In the genomic region with DNA sequence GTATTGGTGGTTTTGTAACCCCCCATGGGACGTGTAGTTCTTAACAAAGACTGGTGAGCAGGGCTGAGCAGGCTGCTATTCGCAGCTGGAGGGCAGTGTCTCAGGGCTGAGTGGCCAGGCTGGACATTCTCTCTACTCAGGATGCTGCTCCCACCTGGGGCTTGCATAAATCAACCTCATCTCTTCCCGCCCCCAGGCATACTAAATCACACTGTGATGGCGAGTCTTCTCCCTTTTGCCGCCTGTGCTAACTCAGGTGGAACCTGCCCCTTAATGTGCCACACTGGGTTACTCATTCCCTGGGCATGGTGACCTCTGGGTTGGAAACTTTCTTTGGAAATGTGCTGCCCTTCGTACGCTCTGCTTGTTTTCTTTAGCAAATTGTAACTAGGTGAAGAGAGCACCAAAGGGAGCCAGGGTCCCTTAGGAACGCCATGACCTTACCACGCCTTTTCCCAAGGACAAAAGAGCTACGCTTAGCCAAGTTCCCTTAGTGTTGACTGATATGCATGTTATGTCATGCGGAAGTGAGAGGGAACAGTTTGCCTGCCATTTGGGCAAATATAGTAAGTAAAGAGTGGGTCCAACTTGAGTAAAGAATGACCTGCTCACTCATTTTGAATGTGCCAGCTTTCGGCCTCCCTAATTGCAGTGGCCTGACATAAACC, we compare ENCODE assay signal across 1 cellular context.
TF ChIP-seq lines count a peak whose summit lies in the region.

No MANE protein-coding gene starts in this region.

TF ChIP-seq in HepG2, 621 proteins besides CTCF, POLR2A, EP300 and RAD21 (continued from another document and continues in another):
- TF ChIP-seq, protein P1, sequence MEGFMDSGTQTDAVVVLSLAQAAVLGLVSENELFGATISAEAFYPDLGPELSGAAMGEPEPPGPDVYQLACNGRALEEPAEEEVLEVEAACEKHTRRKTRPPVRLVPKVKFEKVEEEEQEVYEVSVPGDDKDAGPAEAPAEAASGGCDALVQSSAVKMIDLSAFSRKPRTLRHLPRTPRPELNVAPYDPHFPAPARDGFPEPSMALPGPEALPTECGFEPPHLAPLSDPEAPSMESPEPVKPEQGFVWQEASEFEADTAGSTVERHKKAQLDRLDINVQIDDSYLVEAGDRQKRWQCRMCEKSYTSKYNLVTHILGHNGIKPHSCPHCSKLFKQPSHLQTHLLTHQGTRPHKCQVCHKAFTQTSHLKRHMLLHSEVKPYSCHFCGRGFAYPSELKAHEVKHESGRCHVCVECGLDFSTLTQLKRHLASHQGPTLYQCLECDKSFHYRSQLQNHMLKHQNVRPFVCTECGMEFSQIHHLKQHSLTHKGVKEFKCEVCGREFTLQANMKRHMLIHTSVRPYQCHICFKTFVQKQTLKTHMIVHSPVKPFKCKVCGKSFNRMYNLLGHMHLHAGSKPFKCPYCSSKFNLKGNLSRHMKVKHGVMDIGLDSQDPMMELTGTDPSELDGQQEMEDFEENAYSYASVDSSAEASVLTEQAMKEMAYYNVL (CRISPR knock-in tag; IDR thresholded peaks at IDR 0.05; ENCODE audit: borderline replicate concordance): no peak
- no peak for TF ChIP-seq KDM6A (CRISPR knock-in tag; IDR thresholded peaks at IDR 0.05; ENCODE audit: low read depth)
- TF ChIP-seq MXD4 (CRISPR knock-in tag; IDR thresholded peaks at IDR 0.05): no peak
- TF ChIP-seq ZNF501 (CRISPR knock-in tag; IDR thresholded peaks at IDR 0.05): peak; percentile 51; the same call in 1 of the 2 replicates
- TF ChIP-seq, protein P2, sequence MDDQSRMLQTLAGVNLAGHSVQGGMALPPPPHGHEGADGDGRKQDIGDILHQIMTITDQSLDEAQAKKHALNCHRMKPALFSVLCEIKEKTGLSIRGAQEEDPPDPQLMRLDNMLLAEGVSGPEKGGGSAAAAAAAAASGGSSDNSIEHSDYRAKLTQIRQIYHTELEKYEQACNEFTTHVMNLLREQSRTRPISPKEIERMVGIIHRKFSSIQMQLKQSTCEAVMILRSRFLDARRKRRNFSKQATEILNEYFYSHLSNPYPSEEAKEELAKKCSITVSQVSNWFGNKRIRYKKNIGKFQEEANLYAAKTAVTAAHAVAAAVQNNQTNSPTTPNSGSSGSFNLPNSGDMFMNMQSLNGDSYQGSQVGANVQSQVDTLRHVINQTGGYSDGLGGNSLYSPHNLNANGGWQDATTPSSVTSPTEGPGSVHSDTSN (CRISPR knock-in tag; IDR thresholded peaks at IDR 0.05; ENCODE audit: borderline replicate concordance): no peak
- TF ChIP-seq ZNF557 (CRISPR knock-in tag; IDR thresholded peaks at IDR 0.05): no peak
- no peak for TF ChIP-seq ZNF367 (CRISPR knock-in tag; IDR thresholded peaks at IDR 0.05; ENCODE audit: borderline replicate concordance)
- TF ChIP-seq ZNF138 (CRISPR knock-in tag; IDR thresholded peaks at IDR 0.05; ENCODE audit: low read depth): no peak
- no peak for TF ChIP-seq ZNF792 (CRISPR knock-in tag; IDR thresholded peaks at IDR 0.05)
- no peak for TF ChIP-seq ZSCAN25 (CRISPR knock-in tag; IDR thresholded peaks at IDR 0.05)
- no peak for TF ChIP-seq ZNF709 (CRISPR knock-in tag; IDR thresholded peaks at IDR 0.05)
- TF ChIP-seq ZNF143 (CRISPR knock-in tag; IDR thresholded peaks at IDR 0.05): no peak
- TF ChIP-seq EED (CRISPR knock-in tag; IDR thresholded peaks at IDR 0.05): no peak
- TF ChIP-seq, protein P3, sequence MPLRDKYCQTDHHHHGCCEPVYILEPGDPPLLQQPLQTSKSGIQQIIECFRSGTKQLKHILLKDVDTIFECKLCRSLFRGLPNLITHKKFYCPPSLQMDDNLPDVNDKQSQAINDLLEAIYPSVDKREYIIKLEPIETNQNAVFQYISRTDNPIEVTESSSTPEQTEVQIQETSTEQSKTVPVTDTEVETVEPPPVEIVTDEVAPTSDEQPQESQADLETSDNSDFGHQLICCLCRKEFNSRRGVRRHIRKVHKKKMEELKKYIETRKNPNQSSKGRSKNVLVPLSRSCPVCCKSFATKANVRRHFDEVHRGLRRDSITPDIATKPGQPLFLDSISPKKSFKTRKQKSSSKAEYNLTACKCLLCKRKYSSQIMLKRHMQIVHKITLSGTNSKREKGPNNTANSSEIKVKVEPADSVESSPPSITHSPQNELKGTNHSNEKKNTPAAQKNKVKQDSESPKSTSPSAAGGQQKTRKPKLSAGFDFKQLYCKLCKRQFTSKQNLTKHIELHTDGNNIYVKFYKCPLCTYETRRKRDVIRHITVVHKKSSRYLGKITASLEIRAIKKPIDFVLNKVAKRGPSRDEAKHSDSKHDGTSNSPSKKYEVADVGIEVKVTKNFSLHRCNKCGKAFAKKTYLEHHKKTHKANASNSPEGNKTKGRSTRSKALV (CRISPR knock-in tag; IDR thresholded peaks at IDR 0.05): no peak
- TF ChIP-seq ARID4A (CRISPR knock-in tag; IDR thresholded peaks at IDR 0.05; ENCODE audit: borderline replicate concordance): peak; percentile 37; the same call in 1 of the 2 replicates
- TF ChIP-seq MYNN (CRISPR knock-in tag; IDR thresholded peaks at IDR 0.05; ENCODE audit: low read depth): no peak
- TF ChIP-seq, protein P4, sequence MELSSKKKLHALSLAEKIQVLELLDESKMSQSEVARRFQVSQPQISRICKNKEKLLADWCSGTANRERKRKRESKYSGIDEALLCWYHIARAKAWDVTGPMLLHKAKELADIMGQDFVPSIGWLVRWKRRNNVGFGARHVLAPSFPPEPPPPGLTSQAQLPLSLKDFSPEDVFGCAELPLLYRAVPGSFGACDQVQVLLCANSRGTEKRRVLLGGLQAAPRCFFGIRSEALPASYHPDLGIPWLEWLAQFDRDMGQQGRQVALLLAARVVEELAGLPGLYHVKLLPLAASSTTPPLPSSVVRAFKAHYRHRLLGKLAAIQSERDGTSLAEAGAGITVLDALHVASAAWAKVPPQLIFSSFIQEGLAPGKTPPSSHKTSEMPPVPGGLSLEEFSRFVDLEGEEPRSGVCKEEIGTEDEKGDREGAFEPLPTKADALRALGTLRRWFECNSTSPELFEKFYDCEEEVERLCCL (CRISPR knock-in tag; IDR thresholded peaks at IDR 0.05; ENCODE audit: borderline replicate concordance): no peak
- TF ChIP-seq, protein P5, sequence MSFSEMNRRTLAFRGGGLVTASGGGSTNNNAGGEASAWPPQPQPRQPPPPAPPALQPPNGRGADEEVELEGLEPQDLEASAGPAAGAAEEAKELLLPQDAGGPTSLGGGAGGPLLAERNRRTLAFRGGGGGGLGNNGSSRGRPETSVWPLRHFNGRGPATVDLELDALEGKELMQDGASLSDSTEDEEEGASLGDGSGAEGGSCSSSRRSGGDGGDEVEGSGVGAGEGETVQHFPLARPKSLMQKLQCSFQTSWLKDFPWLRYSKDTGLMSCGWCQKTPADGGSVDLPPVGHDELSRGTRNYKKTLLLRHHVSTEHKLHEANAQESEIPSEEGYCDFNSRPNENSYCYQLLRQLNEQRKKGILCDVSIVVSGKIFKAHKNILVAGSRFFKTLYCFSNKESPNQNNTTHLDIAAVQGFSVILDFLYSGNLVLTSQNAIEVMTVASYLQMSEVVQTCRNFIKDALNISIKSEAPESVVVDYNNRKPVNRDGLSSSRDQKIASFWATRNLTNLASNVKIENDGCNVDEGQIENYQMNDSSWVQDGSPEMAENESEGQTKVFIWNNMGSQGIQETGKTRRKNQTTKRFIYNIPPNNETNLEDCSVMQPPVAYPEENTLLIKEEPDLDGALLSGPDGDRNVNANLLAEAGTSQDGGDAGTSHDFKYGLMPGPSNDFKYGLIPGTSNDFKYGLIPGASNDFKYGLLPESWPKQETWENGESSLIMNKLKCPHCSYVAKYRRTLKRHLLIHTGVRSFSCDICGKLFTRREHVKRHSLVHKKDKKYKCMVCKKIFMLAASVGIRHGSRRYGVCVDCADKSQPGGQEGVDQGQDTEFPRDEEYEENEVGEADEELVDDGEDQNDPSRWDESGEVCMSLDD (CRISPR knock-in tag; IDR thresholded peaks at IDR 0.05; ENCODE audit: borderline replicate concordance): no peak
- peak; percentile 73 for TF ChIP-seq ARID5B (CRISPR knock-in tag; IDR thresholded peaks at IDR 0.05)
- TF ChIP-seq MEIS1 (CRISPR knock-in tag; IDR thresholded peaks at IDR 0.05; ENCODE audit: borderline replicate concordance): no peak
- TF ChIP-seq, protein P6, sequence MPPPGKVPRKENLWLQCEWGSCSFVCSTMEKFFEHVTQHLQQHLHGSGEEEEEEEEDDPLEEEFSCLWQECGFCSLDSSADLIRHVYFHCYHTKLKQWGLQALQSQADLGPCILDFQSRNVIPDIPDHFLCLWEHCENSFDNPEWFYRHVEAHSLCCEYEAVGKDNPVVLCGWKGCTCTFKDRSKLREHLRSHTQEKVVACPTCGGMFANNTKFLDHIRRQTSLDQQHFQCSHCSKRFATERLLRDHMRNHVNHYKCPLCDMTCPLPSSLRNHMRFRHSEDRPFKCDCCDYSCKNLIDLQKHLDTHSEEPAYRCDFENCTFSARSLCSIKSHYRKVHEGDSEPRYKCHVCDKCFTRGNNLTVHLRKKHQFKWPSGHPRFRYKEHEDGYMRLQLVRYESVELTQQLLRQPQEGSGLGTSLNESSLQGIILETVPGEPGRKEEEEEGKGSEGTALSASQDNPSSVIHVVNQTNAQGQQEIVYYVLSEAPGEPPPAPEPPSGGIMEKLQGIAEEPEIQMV (CRISPR knock-in tag; IDR thresholded peaks at IDR 0.05; ENCODE audit: low read depth): no peak
- no peak for TF ChIP-seq ZNF10 (CRISPR knock-in tag; IDR thresholded peaks at IDR 0.05; ENCODE audit: borderline replicate concordance, low read depth)
- TF ChIP-seq ZNF7 (CRISPR knock-in tag; IDR thresholded peaks at IDR 0.05): no peak
- TF ChIP-seq ZNF263 (CRISPR knock-in tag; IDR thresholded peaks at IDR 0.05): peak; percentile 27; the same call in 1 of the 2 replicates
- no peak for TF ChIP-seq NFKBIZ (CRISPR knock-in tag; IDR thresholded peaks at IDR 0.05)
- TF ChIP-seq GMEB1 (CRISPR knock-in tag; IDR thresholded peaks at IDR 0.05; ENCODE audit: borderline replicate concordance): no peak
- no peak for TF ChIP-seq HMGXB4 (CRISPR knock-in tag; IDR thresholded peaks at IDR 0.05; ENCODE audit: borderline replicate concordance in 1 of 2, low read depth in 1 of 2)
